In genomic region chr9:114146735-114147134, GRCh38 we compare ENCODE assay signal across 29 cellular contexts. TPM values are rescaled to one million over a fixed set of nuclear protein-coding genes. Genes with fewer than 3 reads are reported as not detected.
"Had no signal": no experiment of that assay in that cellular context is flagged by ENCODE, and none has a peak within 500 bp of the region (broad histone marks: within the 10 kb centered on the region; RNA-seq: fewer than 3 reads in every experiment).

No MANE protein-coding gene starts in this region.

- FAIRE-seq: endometrium, islet of Langerhans, keratinocyte had no signal

- H3K27ac ChIP-seq: coronary artery, epithelial cell of prostate, esophagus squamous epithelium, gastrocnemius medialis, heart right ventricle, left lung, lower lobe of right lung had no signal

- H3K4me3 ChIP-seq: coronary artery, esophagus squamous epithelium, gastrocnemius medialis, heart right ventricle, left lung, lower lobe of right lung, mucosa of descending colon had no signal

- H3K27me3 ChIP-seq: gastrocnemius medialis had no signal

- H3K9me3 ChIP-seq: esophagus squamous epithelium, gastrocnemius medialis, heart right ventricle, left lung, lower lobe of right lung, mucosa of descending colon had no signal

- ATAC-seq: effector memory CD8-positive, alpha-beta T cell; esophagus mucosa; gastrocnemius medialis; heart right ventricle; left cardiac atrium; left lung; left ventricle myocardium superior; lower lobe of right lung; mucosa of descending colon; naive thymus-derived CD8-positive, alpha-beta T cell had no signal

- H3K36me3 ChIP-seq: esophagus squamous epithelium, gastrocnemius medialis, heart right ventricle, left lung, lower lobe of right lung had no signal

- DNase-seq: dermis blood vessel endothelial cell; effector CD8-positive, alpha-beta T cell; effector memory CD8-positive, alpha-beta T cell; endodermal cell; erythroblast; esophagus squamous epithelium; foreskin fibroblast; foreskin melanocyte; gastrocnemius medialis; glutamatergic neuron; head of caudate nucleus; heart right ventricle; hippocampal formation; left cardiac atrium; left lung; left ventricle myocardium superior; lower lobe of right lung; mesenchymal stem cell; mucosa of descending colon; naive B cell had no signal

RNA-seq across cellular contexts. Expression of gene KIF12, which starts 47.6 kb away (rescaled TPM):
- total RNA-seq: gastrocnemius medialis; left ventricle myocardium superior; lung microvascular endothelial cell; myocyte; naive thymus-derived CD8-positive, alpha-beta T cell had no signal
- polyA plus RNA-seq: heart right ventricle; naive thymus-derived CD8-positive, alpha-beta T cell had no signal
